In the genomic region with DNA sequence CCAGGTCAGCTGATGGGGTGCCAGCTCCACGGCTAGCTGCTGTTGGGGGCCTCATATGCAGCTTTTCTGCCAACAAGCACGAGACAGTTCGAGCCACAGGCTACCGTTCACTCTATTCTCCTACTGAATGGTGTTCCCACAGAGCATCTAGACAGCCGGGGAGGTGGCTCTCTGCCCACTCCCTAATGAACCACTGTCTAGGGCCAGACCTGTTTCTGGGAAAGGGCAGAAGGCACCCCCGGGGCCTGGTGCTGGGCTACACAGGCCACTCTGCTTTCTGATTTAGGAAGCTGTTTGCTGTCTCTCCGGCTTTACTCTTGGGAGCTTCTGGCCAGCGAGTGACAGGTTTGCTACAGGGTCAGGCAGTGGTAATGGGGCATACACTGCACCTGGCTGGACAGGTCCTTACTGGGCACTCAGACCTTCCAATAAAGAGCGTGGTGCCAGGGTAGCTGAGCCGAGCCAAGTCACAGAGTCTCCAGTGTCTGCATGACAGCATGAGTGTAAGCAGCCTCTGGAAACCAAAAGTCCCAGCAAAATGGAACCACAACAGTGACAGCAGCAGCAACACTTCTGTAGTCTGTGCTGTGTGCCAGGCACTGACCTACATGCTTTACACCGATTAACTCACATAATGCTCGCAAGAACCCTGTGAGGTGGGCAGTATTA, we compare ENCODE assay signal across 11 cellular contexts. TPM values are rescaled to one million over a fixed set of nuclear protein-coding genes. Genes with fewer than 3 reads are reported as not detected.
DNase-seq lines count a peak whose midpoint lies in the region; ATAC-seq and TF ChIP-seq lines count a peak whose summit lies in the region.
"Had no signal": no experiment of that assay in that cellular context is flagged by ENCODE, and none has a peak within 500 bp of the region (broad histone marks: within the 10 kb centered on the region; RNA-seq: fewer than 3 reads in every experiment).

No MANE protein-coding gene starts in this region.

- no peaks in the 10 kb centered on the region for H3K9me3 Mint-ChIP-seq in stimulated activated naive B cell treated with anti-CD40 and anti-IgM and Interleukin-4, amounts not matched to agents 10 μg/mL and 1 μg/mL and 100 μg/mL, for 72 hours
- H3K9me3 Mint-ChIP-seq: immature natural killer cell had no signal

- intact Hi-C loops in Right ventricle myocardium inferior (cut with DNase I): no loop called here
- intact Hi-C loops in left ventricle myocardium inferior (cut with micrococcal nuclease): no loop called here
- intact Hi-C loops in right cardiac atrium (cut with DNase I): no loop called here

- no peaks in the 10 kb centered on the region for H3K27me3 ChIP-seq in left ventricle myocardium inferior (ENCODE audit: low read depth)
- H3K27me3 ChIP-seq in right cardiac atrium (ENCODE audit: control insufficient read depth, insufficient read depth): no peaks in the 10 kb centered on the region
- peaks cover 15% of the 10 kb centered on the region for H3K27me3 ChIP-seq in foreskin keratinocyte

- peaks cover 47% of the 10 kb centered on the region for H3K4me1 ChIP-seq in left ventricle myocardium inferior
- peaks cover 13% of the 10 kb centered on the region for H3K4me1 ChIP-seq in right cardiac atrium (ENCODE audit: control insufficient read depth, insufficient read depth, low read length)
- no peaks in the 10 kb centered on the region for H3K4me1 ChIP-seq in foreskin keratinocyte

- WGBS in right cardiac atrium: 55% methylated on average over 12 of the region's 12 CpGs

- no peaks in the 10 kb centered on the region for H3K9me3 ChIP-seq in left ventricle myocardium inferior (replicated peaks)
- H3K9me3 ChIP-seq in right cardiac atrium (ENCODE audit: control insufficient read depth, low read length): no peaks in the 10 kb centered on the region

- ATAC-seq in Right ventricle myocardium inferior: peak; percentile 38
- ATAC-seq in right cardiac atrium: peak; percentile 24 to 28
- no peak for ATAC-seq in stimulated activated naive B cell treated with anti-CD40 and anti-IgM and Interleukin-4, amounts not matched to agents 10 μg/mL and 1 μg/mL and 100 μg/mL, for 72 hours (replicated peaks)
- no peak for ATAC-seq in foreskin keratinocyte

- peak overlapping the region in 1 of 2 donors; percentile 54 for H3K4me3 Mint-ChIP-seq in stimulated activated naive B cell treated with anti-CD40 and anti-IgM and Interleukin-4, amounts not matched to agents 10 μg/mL and 1 μg/mL and 100 μg/mL, for 72 hours
- H3K4me3 Mint-ChIP-seq: immature natural killer cell had no signal

- H3K27ac ChIP-seq in left ventricle myocardium inferior (replicated peaks) (no peak overlapping the region), VCaP (peak overlapping the region; percentile 37), right cardiac atrium (ENCODE audit: low read length) (no peak overlapping the region), foreskin keratinocyte (no peak overlapping the region)
- H3K27ac ChIP-seq: KMS-11 had no signal

- H3K36me3 Mint-ChIP-seq in stimulated activated naive B cell treated with anti-CD40 and anti-IgM and Interleukin-4, amounts not matched to agents 10 μg/mL and 1 μg/mL and 100 μg/mL, for 72 hours: peaks cover 23 to 49% of the 10 kb centered on the region in 2 donors
- H3K36me3 Mint-ChIP-seq: immature natural killer cell had no signal

- no peaks in the 10 kb centered on the region for H3K36me3 ChIP-seq in left ventricle myocardium inferior

- H3K27ac Mint-ChIP-seq in stimulated activated naive B cell treated with anti-CD40 and anti-IgM and Interleukin-4, amounts not matched to agents 10 μg/mL and 1 μg/mL and 100 μg/mL, for 72 hours: peak overlapping the region; percentile 31

- H3K4me3 ChIP-seq in left ventricle myocardium inferior (no peak overlapping the region), right cardiac atrium (ENCODE audit: low read length) (no peak overlapping the region)

- TF ChIP-seq CTCF in left ventricle myocardium inferior (IDR thresholded peaks at IDR 0.05; ENCODE audit: borderline replicate concordance): no peak
- no peak for TF ChIP-seq CTCF in VCaP (conservative IDR thresholded peaks at IDR 0.05)
- no peak for TF ChIP-seq CTCF in foreskin keratinocyte (conservative IDR thresholded peaks at IDR 0.05)
- no peak for TF ChIP-seq CTCF in GM20000 (IDR thresholded peaks at IDR 0.05; ENCODE audit: extremely low read depth, missing control alignments)

- H3K27me3 Mint-ChIP-seq in stimulated activated naive B cell treated with anti-CD40 and anti-IgM and Interleukin-4, amounts not matched to agents 10 μg/mL and 1 μg/mL and 100 μg/mL, for 72 hours: no peaks in the 10 kb centered on the region

- peaks cover 67 to 95% of the 10 kb centered on the region in 2 donors for H3K4me1 Mint-ChIP-seq in stimulated activated naive B cell treated with anti-CD40 and anti-IgM and Interleukin-4, amounts not matched to agents 10 μg/mL and 1 μg/mL and 100 μg/mL, for 72 hours

- no peak for DNase-seq in Right ventricle myocardium inferior (ENCODE audit: missing footprints)
- no peak for DNase-seq in left ventricle myocardium inferior
- peak in 1 of 3 donors; percentile 62 for DNase-seq in right cardiac atrium
- no peak for DNase-seq in stimulated activated naive B cell treated with anti-CD40 and anti-IgM and Interleukin-4, amounts not matched to agents 10 μg/mL and 1 μg/mL and 100 μg/mL, for 72 hours
- no peak for DNase-seq in foreskin keratinocyte
- DNase-seq in GM20000 (ENCODE audit: low spot score): no peak
- no peak for DNase-seq in cortex of kidney (lab: John Stamatoyannopoulos, UW)
- DNase-seq: immature natural killer cell, NCI-H2029 treated with DMSO at 0.1 percent for 48 hours had no signal

RNA-seq across cellular contexts. Expression of a gene that starts 8.4 kb away (rescaled TPM):
- total RNA-seq in Right ventricle myocardium inferior: 27.1 TPM
- 28.1 TPM for total RNA-seq in left ventricle myocardium inferior
- 10 to 100 TPM; 18.8 to 27.6 (median 20.3) TPM for total RNA-seq in right cardiac atrium
- polyA plus RNA-seq in right cardiac atrium: 63.8 TPM
- 24.8 and 27.4 TPM in 2 replicates for total RNA-seq in foreskin keratinocyte
- 45.7 and 48.9 TPM in 2 replicates for polyA plus RNA-seq in foreskin keratinocyte

RNA-seq across cellular contexts. Expression of a gene that starts 58.3 kb away (rescaled TPM):
- 29.3 TPM for total RNA-seq in Right ventricle myocardium inferior
- 34.4 TPM for total RNA-seq in left ventricle myocardium inferior
- 10 to 100 TPM; 32.5 to 46.9 (median 37.9) TPM for total RNA-seq in right cardiac atrium
- polyA plus RNA-seq in right cardiac atrium: 24.3 TPM
- 37.8 and 43.0 TPM in 2 replicates for total RNA-seq in foreskin keratinocyte
- polyA plus RNA-seq in foreskin keratinocyte: 19.7 and 21.0 TPM in 2 replicates

Comparison
In these comparisons a context has a peak if more than half of its experiments do, and no peak if none do; other contexts are left out.
1. ATAC-seq: peak in Right ventricle myocardium inferior (single experiment) and right cardiac atrium (2 of 2); none in stimulated activated naive B cell treated with anti-CD40 and anti-IgM and Interleukin-4, amounts not matched to agents 10 μg/mL and 1 μg/mL and 100 μg/mL, for 72 hours (0 of 2) and foreskin keratinocyte (single experiment).